Comparison of ENCODE assay signal across 17 cellular contexts in the genomic region with DNA sequence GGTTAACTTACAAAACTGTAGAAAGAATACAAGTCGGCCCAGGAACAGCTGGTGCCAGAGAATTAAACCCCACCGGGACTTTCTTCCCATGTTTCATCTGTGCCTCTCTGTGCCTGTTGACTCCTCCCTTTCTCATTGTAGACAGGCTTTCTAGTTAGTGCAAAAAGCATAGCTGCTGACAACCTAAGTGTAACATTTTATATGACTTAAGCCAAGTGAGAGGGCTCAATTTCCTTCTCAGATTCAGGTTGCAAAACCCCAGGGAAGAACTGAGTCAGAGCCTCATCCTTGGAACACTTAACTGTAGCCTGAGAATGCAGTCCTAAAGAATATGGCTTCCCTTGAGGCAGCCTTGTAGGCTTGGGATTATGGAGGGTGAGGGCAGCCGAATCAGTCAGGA.
"Had no signal": no experiment of that assay in that cellular context is flagged by ENCODE, and none has a peak within 500 bp of the region (broad histone marks: within the 10 kb centered on the region; RNA-seq: fewer than 3 reads in every experiment).

No MANE protein-coding gene starts in this region.

- H3K27ac Mint-ChIP-seq: activated CD4-positive, alpha-beta memory T cell treated with anti-CD3 and anti-CD28 coated beads, Interleukin-2, amount 10 ng/mL, durations not matched to agents 7 days and 5 days; memory B cell; nephron progenitor cell; stimulated activated naive CD8-positive, alpha-beta T cell treated with anti-CD3 and anti-CD28 coated beads, Interleukin-15, Interleukin-2, amounts not matched to agents 100 ng/mL and 50 ng/mL, for 24 hours had no signal

- H3K36me3 Mint-ChIP-seq: memory B cell had no signal

- H3K27ac ChIP-seq: colonic mucosa, heart left ventricle, left lung, testis, upper lobe of right lung, VCaP had no signal

- H3K4me1 Mint-ChIP-seq: activated CD4-positive, alpha-beta memory T cell treated with anti-CD3 and anti-CD28 coated beads, Interleukin-2, amount 10 ng/mL, durations not matched to agents 7 days and 5 days; memory B cell; nephron progenitor cell had no signal

- H3K9me3 ChIP-seq: colonic mucosa, heart left ventricle, left lung, testis, upper lobe of right lung had no signal

- H3K4me1 ChIP-seq: colonic mucosa, heart left ventricle, left lung, testis, upper lobe of right lung had no signal

- H3K4me3 ChIP-seq: colonic mucosa, heart left ventricle, left lung, testis, upper lobe of right lung had no signal

- DNase-seq: activated CD4-positive, alpha-beta memory T cell treated with anti-CD3 and anti-CD28 coated beads, Interleukin-2, amount 10 ng/mL, durations not matched to agents 7 days and 5 days; activated CD8-positive, alpha-beta memory T cell treated with anti-CD3 and anti-CD28 coated beads, Interleukin-2, amount 50 U/mL, for 48 hours; caudate nucleus; colonic mucosa; effector CD4-positive, alpha-beta T cell; heart left ventricle; islet precursor cell; left lung; nephron progenitor cell; stimulated activated CD4-positive, alpha-beta T cell treated with anti-CD3 and anti-CD28 coated beads, Interleukin-15, amount 100 ng/mL, for 24 hours; stimulated activated CD4-positive, alpha-beta T cell treated with anti-CD3 and anti-CD28 coated beads, Interleukin-4, amount 100 ng/mL, for 24 hours; T1000; testis; upper lobe of right lung had no signal

- H3K27me3 ChIP-seq: colonic mucosa, heart left ventricle, left lung, testis, upper lobe of right lung had no signal

- H3K9me3 Mint-ChIP-seq: activated CD4-positive, alpha-beta memory T cell treated with anti-CD3 and anti-CD28 coated beads, Interleukin-2, amount 10 ng/mL, durations not matched to agents 7 days and 5 days; memory B cell; nephron progenitor cell; stimulated activated naive CD8-positive, alpha-beta T cell treated with anti-CD3 and anti-CD28 coated beads, Interleukin-15, Interleukin-2, amounts not matched to agents 100 ng/mL and 50 ng/mL, for 24 hours had no signal

- H3K4me3 Mint-ChIP-seq: activated CD4-positive, alpha-beta memory T cell treated with anti-CD3 and anti-CD28 coated beads, Interleukin-2, amount 10 ng/mL, durations not matched to agents 7 days and 5 days; memory B cell; nephron progenitor cell; stimulated activated naive CD8-positive, alpha-beta T cell treated with anti-CD3 and anti-CD28 coated beads, Interleukin-15, Interleukin-2, amounts not matched to agents 100 ng/mL and 50 ng/mL, for 24 hours had no signal

- ATAC-seq: heart left ventricle, left lung, upper lobe of right lung had no signal

- H3K27me3 Mint-ChIP-seq: activated CD4-positive, alpha-beta memory T cell treated with anti-CD3 and anti-CD28 coated beads, Interleukin-2, amount 10 ng/mL, durations not matched to agents 7 days and 5 days; memory B cell had no signal

- H3K36me3 ChIP-seq: colonic mucosa, heart left ventricle, left lung, upper lobe of right lung had no signal
